13 cellular contexts compared by ENCODE assay signal in the genomic region with DNA sequence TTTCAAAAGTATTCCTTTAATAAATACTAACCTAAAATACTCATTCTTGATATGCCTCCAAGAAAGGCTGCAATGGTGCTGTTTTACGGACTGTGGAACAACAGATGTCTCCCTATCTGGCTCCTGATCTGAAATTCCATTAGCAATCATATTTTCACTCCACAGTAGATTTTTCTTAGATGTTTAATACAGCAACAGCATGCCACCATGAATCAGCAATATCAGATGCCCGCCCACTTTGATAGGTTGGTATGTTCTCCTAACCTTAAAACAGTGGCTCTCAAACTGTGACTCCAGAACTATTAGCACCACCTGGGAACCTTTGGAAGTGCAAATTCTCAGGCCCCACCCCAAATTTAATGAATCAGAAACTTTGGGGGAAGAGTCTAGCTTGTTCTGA.
DNase-seq lines count a peak whose midpoint lies in the region; ATAC-seq and TF ChIP-seq lines count a peak whose summit lies in the region.
"Had no signal": no experiment of that assay in that cellular context is flagged by ENCODE, and none has a peak within 500 bp of the region (broad histone marks: within the 10 kb centered on the region; RNA-seq: fewer than 3 reads in every experiment).

No MANE protein-coding gene starts in this region.

- H3K36me3 ChIP-seq in MG63 (no peaks in the 10 kb centered on the region), sigmoid colon (no peaks in the 10 kb centered on the region)
- H3K36me3 ChIP-seq: BE2C, SJSA1 had no signal

- DNase-seq in activated T-cell treated with anti-CD3 and anti-CD28 coated beads, Interleukin-2, amount 50 U/mL, for 72 hours = no peak
- DNase-seq in activated T-cell treated with anti-CD3 and anti-CD28 coated beads, Interleukin-2, amount 50 U/mL, for 48 hours = no peak
- DNase-seq in MG63 (peak; percentile 65), dedifferentiated amniotic fluid mesenchymal stem cell (ENCODE audit: extremely low spot score) (peak; percentile 63), sigmoid colon (no peak), H4 (ENCODE audit: low spot score) (no peak), T-helper 2 cell (no peak)
- DNase-seq: BE2C; stimulated activated CD4-positive, alpha-beta T cell treated with anti-CD3 and anti-CD28 coated beads, Interleukin-12 subunit alpha, Interleukin-12 subunit beta, amount 100 ng/mL, for 4 hours had no signal

- H3K9me3 Mint-ChIP-seq in activated T-cell treated with anti-CD3 and anti-CD28 coated beads, Interleukin-2, amount 50 U/mL, for 72 hours = peaks cover 0 to 1% of the 10 kb centered on the region in 2 donors
- H3K9me3 Mint-ChIP-seq: central memory CD8-positive, alpha-beta T cell had no signal

- intact Hi-C loops in sigmoid colon (cut with DNase I) = no loop called here

- peaks cover 75% of the 10 kb centered on the region for H3K4me1 Mint-ChIP-seq in activated T-cell treated with anti-CD3 and anti-CD28 coated beads, Interleukin-2, amount 50 U/mL, for 72 hours (ENCODE audit: low read depth)

- no peaks in the 10 kb centered on the region for H3K9me3 ChIP-seq in MG63
- no peaks in the 10 kb centered on the region for H3K9me3 ChIP-seq in sigmoid colon
- H3K9me3 ChIP-seq: BE2C, SJSA1 had no signal

- TF ChIP-seq POLR2A in sigmoid colon (IDR thresholded peaks at IDR 0.05) = no peak

- H3K27ac Mint-ChIP-seq in activated T-cell treated with anti-CD3 and anti-CD28 coated beads, Interleukin-2, amount 50 U/mL, for 72 hours = peak overlapping the region; percentile 23
- H3K27ac Mint-ChIP-seq: mesothelial cell of epicardium had no signal

- H3K4me3 ChIP-seq in MG63 (no peak overlapping the region), sigmoid colon (no peak overlapping the region)
- H3K4me3 ChIP-seq: SJSA1 had no signal

- no peak for TF ChIP-seq CTCF in sigmoid colon (IDR thresholded peaks at IDR 0.05)

- no peaks in the 10 kb centered on the region for H3K27me3 ChIP-seq in MG63
- H3K27me3 ChIP-seq in sigmoid colon = no peaks in the 10 kb centered on the region
- H3K27me3 ChIP-seq: BE2C, SJSA1 had no signal

- H3K36me3 Mint-ChIP-seq in activated T-cell treated with anti-CD3 and anti-CD28 coated beads, Interleukin-2, amount 50 U/mL, for 72 hours (ENCODE audit: insufficient read depth in 2 of 2) = peaks cover 2 to 4% of the 10 kb centered on the region in 2 donors

- no peak overlapping the region for H3K4me3 Mint-ChIP-seq in activated T-cell treated with anti-CD3 and anti-CD28 coated beads, Interleukin-2, amount 50 U/mL, for 72 hours
- H3K4me3 Mint-ChIP-seq: central memory CD8-positive, alpha-beta T cell; mesothelial cell of epicardium had no signal

- no peaks in the 10 kb centered on the region for H3K27me3 Mint-ChIP-seq in activated T-cell treated with anti-CD3 and anti-CD28 coated beads, Interleukin-2, amount 50 U/mL, for 72 hours (ENCODE audit: low read depth)
- H3K27me3 Mint-ChIP-seq: central memory CD8-positive, alpha-beta T cell had no signal

- no peak for ATAC-seq in activated T-cell treated with anti-CD3 and anti-CD28 coated beads, Interleukin-2, amount 50 U/mL, for 72 hours (replicated peaks in 1 of 2)
- ATAC-seq in HG03342 (IDR thresholded peaks at IDR 0.05; ENCODE audit: unreplicated experiment) = no peak

- TF ChIP-seq EP300 in sigmoid colon (IDR thresholded peaks at IDR 0.05) = no peak

- peaks cover 0 to 41% (median 26%) of the 10 kb centered on the region in 4 donors for H3K4me1 ChIP-seq in sigmoid colon
- H3K4me1 ChIP-seq: BE2C, SJSA1 had no signal

- 76 to 81% methylated on average over 2 of the region's 2 CpGs for WGBS in sigmoid colon, 2 donors

- H3K27ac ChIP-seq in sigmoid colon = peak overlapping the region in 3 of 4 donors; percentile 33 to 56 (median 37)
- H3K27ac ChIP-seq: SJSA1 had no signal

Comparison
In these comparisons a context has a peak if more than half of its experiments do, and no peak if none do; other contexts are left out.
1. DNase-seq: peak in MG63 (single experiment) and dedifferentiated amniotic fluid mesenchymal stem cell (single experiment); none in activated T-cell treated with anti-CD3 and anti-CD28 coated beads, Interleukin-2, amount 50 U/mL, for 72 hours (0 of 2), activated T-cell treated with anti-CD3 and anti-CD28 coated beads, Interleukin-2, amount 50 U/mL, for 48 hours (0 of 2), sigmoid colon (single experiment), H4 (single experiment) and T-helper 2 cell (0 of 5).